In the genomic region with DNA sequence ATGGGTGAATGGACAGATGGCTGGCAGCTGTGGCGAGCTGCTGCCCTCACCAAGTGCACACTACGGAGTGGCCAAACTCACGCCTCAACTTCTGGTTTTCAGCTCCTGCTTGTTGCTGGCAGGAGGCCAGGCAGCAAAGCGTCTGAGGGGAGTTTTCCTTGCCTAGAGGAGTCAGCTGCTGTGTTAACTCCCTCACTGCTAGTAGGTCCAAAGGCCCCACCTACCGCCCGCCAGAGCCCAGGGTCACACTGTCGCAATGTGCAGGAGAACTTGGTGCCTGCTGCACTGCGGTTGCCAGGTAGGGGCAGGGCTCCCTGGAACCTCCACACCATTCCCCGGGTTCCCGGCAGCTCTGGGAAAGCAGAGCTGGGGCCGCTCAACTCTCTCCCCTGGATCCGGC, we compare ENCODE assay signal across 8 cellular contexts. TPM values are rescaled to one million over a fixed set of nuclear protein-coding genes. Genes with fewer than 3 reads are reported as not detected.
DNase-seq lines count a peak whose midpoint lies in the region; ATAC-seq and TF ChIP-seq lines count a peak whose summit lies in the region.
"Not testable (repeated sequence)": the region's sequence is repeated elsewhere in the genome, so short reads cannot be mapped to it uniquely, and the experiment has no call there.
"Had no signal": no experiment of that assay in that cellular context is flagged by ENCODE, and none has a peak within 500 bp of the region (broad histone marks: within the 10 kb centered on the region; RNA-seq: fewer than 3 reads in every experiment).

A gene with protein sequence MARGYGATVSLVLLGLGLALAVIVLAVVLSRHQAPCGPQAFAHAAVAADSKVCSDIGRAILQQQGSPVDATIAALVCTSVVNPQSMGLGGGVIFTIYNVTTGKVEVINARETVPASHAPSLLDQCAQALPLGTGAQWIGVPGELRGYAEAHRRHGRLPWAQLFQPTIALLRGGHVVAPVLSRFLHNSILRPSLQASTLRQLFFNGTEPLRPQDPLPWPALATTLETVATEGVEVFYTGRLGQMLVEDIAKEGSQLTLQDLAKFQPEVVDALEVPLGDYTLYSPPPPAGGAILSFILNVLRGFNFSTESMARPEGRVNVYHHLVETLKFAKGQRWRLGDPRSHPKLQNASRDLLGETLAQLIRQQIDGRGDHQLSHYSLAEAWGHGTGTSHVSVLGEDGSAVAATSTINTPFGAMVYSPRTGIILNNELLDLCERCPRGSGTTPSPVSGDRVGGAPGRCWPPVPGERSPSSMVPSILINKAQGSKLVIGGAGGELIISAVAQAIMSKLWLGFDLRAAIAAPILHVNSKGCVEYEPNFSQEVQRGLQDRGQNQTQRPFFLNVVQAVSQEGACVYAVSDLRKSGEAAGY (minus strand): TSS at position 73 of the 400 bp plus-strand sequence. CDS start 357 bp downstream, outside the sequence.

- not testable (repeated sequence) for H3K9me3 Mint-ChIP-seq in nephron progenitor cell; stimulated activated effector memory CD8-positive, alpha-beta T cell treated with anti-CD3 and anti-CD28 coated beads, Interleukin-12 subunit alpha, Interleukin-12 subunit beta, amount 100 ng/mL, for 72 hours

- TF ChIP-seq POLR2A in erythroblast (IDR thresholded peaks at IDR 0.05; ENCODE audit: low read length) = not testable (repeated sequence)

- H3K27ac ChIP-seq in angular gyrus (ENCODE audit: low read depth, low read length) (peak within 1 kb of the TSS; percentile 52), hepatocyte (peak within 1 kb of the TSS; percentile 66)

- not testable (repeated sequence) for TF ChIP-seq CTCF in hepatocyte (IDR thresholded peaks at IDR 0.05; ENCODE audit: poor library complexity); nephron progenitor cell (IDR thresholded peaks at IDR 0.05)

- not testable (repeated sequence) for H3K36me3 ChIP-seq in hepatocyte (replicated peaks; ENCODE audit: insufficient read depth, low read depth)

- not testable (repeated sequence) for H3K27me3 Mint-ChIP-seq in T-helper 17 cell; nephron progenitor cell (ENCODE audit: low read depth, poor library complexity)

- peak within 1 kb of the TSS; percentile 63 for H3K4me2 ChIP-seq in hepatocyte

- peak within 1 kb of the TSS; percentile 43 for H3K4me3 Mint-ChIP-seq in T-helper 17 cell
- H3K4me3 Mint-ChIP-seq in nephron progenitor cell; stimulated activated effector memory CD8-positive, alpha-beta T cell treated with anti-CD3 and anti-CD28 coated beads, Interleukin-12 subunit alpha, Interleukin-12 subunit beta, amount 100 ng/mL, for 72 hours: not testable (repeated sequence)

- DNase-seq in Kasumi-1 (lab: John Stamatoyannopoulos, UW) (peak; percentile 12 to 19), erythroblast (lab: John Stamatoyannopoulos, UW) (peak; percentile 20 to 41)
- not testable (repeated sequence) for DNase-seq in T-helper 17 cell; hepatocyte (ENCODE audit: low spot score); nephron progenitor cell; stimulated activated effector memory CD8-positive, alpha-beta T cell treated with anti-CD3 and anti-CD28 coated beads, Interleukin-12 subunit alpha, Interleukin-12 subunit beta, amount 100 ng/mL, for 72 hours (ENCODE audit: low spot score in 2 of 2)

- H3K27ac Mint-ChIP-seq in T-helper 17 cell = not testable (repeated sequence)
- peak within 1 kb of the TSS; percentile 66 for H3K27ac Mint-ChIP-seq in nephron progenitor cell
- H3K27ac Mint-ChIP-seq in stimulated activated effector memory CD8-positive, alpha-beta T cell treated with anti-CD3 and anti-CD28 coated beads, Interleukin-12 subunit alpha, Interleukin-12 subunit beta, amount 100 ng/mL, for 72 hours = peak within 1 kb of the TSS; percentile 15

- not testable (repeated sequence) for ATAC-seq in T-helper 17 cell; stimulated activated effector memory CD8-positive, alpha-beta T cell treated with anti-CD3 and anti-CD28 coated beads, Interleukin-12 subunit alpha, Interleukin-12 subunit beta, amount 100 ng/mL, for 72 hours

- H3K9me3 ChIP-seq in T-helper 17 cell (ENCODE audit: control insufficient read depth, low read length, poor library complexity, severe bottlenecking); hepatocyte (ENCODE audit: low read depth): not testable (repeated sequence)

- H3K9me2 ChIP-seq in hepatocyte (replicated peaks; ENCODE audit: insufficient read depth) = not testable (repeated sequence)

- H3K79me2 ChIP-seq in hepatocyte = not testable (repeated sequence)

- H3K4me1 Mint-ChIP-seq in T-helper 17 cell = peaks cover 28% of the 10 kb centered on the region
- peaks cover 29% of the 10 kb centered on the region for H3K4me1 Mint-ChIP-seq in nephron progenitor cell
- H3K4me1 Mint-ChIP-seq in stimulated activated effector memory CD8-positive, alpha-beta T cell treated with anti-CD3 and anti-CD28 coated beads, Interleukin-12 subunit alpha, Interleukin-12 subunit beta, amount 100 ng/mL, for 72 hours = peaks cover 26% of the 10 kb centered on the region

- H3K4me1 ChIP-seq in hepatocyte (ENCODE audit: insufficient read depth) = peaks cover 42% of the 10 kb centered on the region

- not testable (repeated sequence) for H3K27me3 ChIP-seq in hepatocyte

- 48% methylated on average over 12 of the region's 12 CpGs for WGBS in hepatocyte (ENCODE audit: low lambda C conversion rate, missing lambda C conversion rate)

- not testable (repeated sequence) for H2AFZ ChIP-seq in hepatocyte

- not testable (repeated sequence) for H4K20me1 ChIP-seq in hepatocyte (ENCODE audit: insufficient read depth, poor library complexity, severe bottlenecking)

- not testable (repeated sequence) for H3K4me3 ChIP-seq in hepatocyte

- not testable (repeated sequence) for H3K36me3 Mint-ChIP-seq in T-helper 17 cell (ENCODE audit: low read depth); nephron progenitor cell (ENCODE audit: low read depth); stimulated activated effector memory CD8-positive, alpha-beta T cell treated with anti-CD3 and anti-CD28 coated beads, Interleukin-12 subunit alpha, Interleukin-12 subunit beta, amount 100 ng/mL, for 72 hours

RNA-seq across cellular contexts. Expression of the gene that starts here (rescaled TPM):
- total RNA-seq in T-helper 17 cell (not detected), hepatocyte (5.8 and 9.8 TPM in 2 replicates)
- polyA plus RNA-seq in hepatocyte = 47.4 and 56.5 TPM in 2 replicates
- total RNA-seq: H7 had no signal
